8 cellular contexts compared by ENCODE assay signal in the genomic region with DNA sequence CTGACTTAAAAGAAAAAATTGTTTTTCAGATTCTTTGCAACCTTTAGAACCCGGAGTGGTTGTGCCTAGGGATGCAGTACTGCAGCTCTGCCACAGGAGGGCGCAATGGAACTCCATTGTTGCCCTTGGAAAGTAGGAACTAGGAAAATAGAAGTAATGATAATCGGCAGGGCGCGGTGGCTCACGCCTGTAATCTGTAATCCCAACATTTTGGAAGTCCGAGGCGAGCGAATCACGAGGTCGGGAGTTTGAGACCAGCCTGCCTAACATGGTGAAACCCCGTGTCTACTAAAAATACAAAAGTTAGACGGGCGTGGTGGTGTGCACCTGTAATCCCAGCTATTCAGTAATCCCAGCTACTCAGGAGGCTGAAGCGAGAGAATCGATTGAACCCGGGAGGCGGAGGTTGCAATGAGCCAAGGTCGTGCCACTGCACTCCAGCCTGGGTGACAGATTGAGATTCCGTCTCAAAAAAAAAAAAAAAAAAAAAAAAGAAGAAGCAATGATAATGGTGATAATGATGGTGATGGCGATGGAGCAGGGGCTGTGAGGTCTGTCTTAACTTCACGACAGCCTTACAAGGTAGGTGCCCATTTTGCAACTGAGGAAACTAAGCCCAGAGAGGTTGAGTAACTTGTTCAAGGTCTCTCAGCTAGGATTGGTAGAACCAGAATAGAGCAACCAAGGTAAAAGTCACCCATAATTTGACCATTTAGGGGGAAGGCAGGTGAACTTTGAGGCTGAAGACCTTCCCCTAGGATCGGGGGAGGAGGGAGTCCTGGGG. TPM values are rescaled to one million over a fixed set of nuclear protein-coding genes. Genes with fewer than 3 reads are reported as not detected.
DNase-seq lines count a peak whose midpoint lies in the region; ATAC-seq and TF ChIP-seq lines count a peak whose summit lies in the region.

No MANE protein-coding gene starts in this region.

- no peaks in the 10 kb centered on the region for H3K79me2 ChIP-seq in OCI-LY7 (ENCODE audit: insufficient read depth, low read depth, low read length)
- no peaks in the 10 kb centered on the region for H3K79me2 ChIP-seq in parathyroid adenoma

- H3K9me2 ChIP-seq in OCI-LY7 (ENCODE audit: insufficient read depth, low read length) = no peaks in the 10 kb centered on the region

- H3K9ac ChIP-seq in parathyroid adenoma = no peak overlapping the region

- H4K20me1 ChIP-seq in OCI-LY7 (ENCODE audit: insufficient read depth, low read length) = no peaks in the 10 kb centered on the region

- no peak overlapping the region for H3K4me2 ChIP-seq in OCI-LY7 (ENCODE audit: low read length)
- no peak overlapping the region for H3K4me2 ChIP-seq in parathyroid adenoma (ENCODE audit: low read length)

- POLR2A ChIA-PET in OCI-LY7 (lab: Charles Lee) = interaction anchor here (0.7 kb wide), 2 partner anchors 19 to 30 kb away, joined by 5 read pairs; no protein-coding TSS in a partner anchor

- H2AFZ ChIP-seq in OCI-LY7 (ENCODE audit: low read length) = no peak overlapping the region
- no peak overlapping the region for H2AFZ ChIP-seq in parathyroid adenoma

- peak; percentile 94 for TF ChIP-seq CTCF in OCI-LY7 (conservative IDR thresholded peaks at IDR 0.05; ENCODE audit: low read length)
- peak; percentile 72 for TF ChIP-seq CTCF in parathyroid adenoma (IDR thresholded peaks at IDR 0.05)

- CTCF ChIA-PET in OCI-LY7 (lab: Charles Lee; ENCODE audit: unreplicated experiment) = no interaction called here

- no TSS peak for BruUV-seq in OCI-LY7 (replicated peaks; lab: Mats Ljungman, UMichigan)

- H3K9me3 ChIP-seq in OCI-LY7 (ENCODE audit: low read length) (no peaks in the 10 kb centered on the region), parathyroid adenoma (ENCODE audit: control insufficient read depth, low read length) (no peaks in the 10 kb centered on the region)

- no peaks in the 10 kb centered on the region for H3K27me3 ChIP-seq in parathyroid adenoma (ENCODE audit: control insufficient read depth, insufficient read depth, low read length)

- DNase-seq in NCI-H82 (lab: John Stamatoyannopoulos, UW) = peak; percentile 47
- no peak for DNase-seq in NCI-H82 treated with DMSO at 0.1 percent for 48 hours (lab: John Stamatoyannopoulos, UW; ENCODE audit: unreplicated experiment)
- peak; percentile 43 for DNase-seq in OCI-LY7 (ENCODE audit: low spot score)
- DNase-seq in activated T-cell treated with anti-CD3 and anti-CD28 coated beads, Interleukin-2, amount 50 U/mL, for 1 hour = peak; percentile 68
- DNase-seq in fibroblast of peridontal ligament (ENCODE audit: extremely low read depth) = peak; percentile 23

- ATAC-seq in HG02588 (IDR thresholded peaks at IDR 0.05; ENCODE audit: unreplicated experiment) (no peak), HG02571 (IDR thresholded peaks at IDR 0.05; ENCODE audit: unreplicated experiment) (no peak)

- H3K27ac ChIP-seq in OCI-LY7 (ENCODE audit: low read depth, low read length, poor library complexity, severe bottlenecking) (no peak overlapping the region), parathyroid adenoma (no peak overlapping the region)

- no peak overlapping the region for H3K4me3 ChIP-seq in OCI-LY7 (ENCODE audit: low read depth, low read length, poor library complexity, severe bottlenecking)
- H3K4me3 ChIP-seq in parathyroid adenoma (ENCODE audit: low read depth, low read length) = no peak overlapping the region

- H3K4me1 ChIP-seq in OCI-LY7 (ENCODE audit: insufficient read depth, low read length, poor library complexity, severe bottlenecking) (no peaks in the 10 kb centered on the region), parathyroid adenoma (no peaks in the 10 kb centered on the region)

- intact Hi-C loops in OCI-LY7 (cut with micrococcal nuclease; ENCODE audit: unreplicated experiment) = no loop called here

- no peaks in the 10 kb centered on the region for H3K36me3 ChIP-seq in OCI-LY7 (ENCODE audit: insufficient read depth, low read length)
- no peaks in the 10 kb centered on the region for H3K36me3 ChIP-seq in parathyroid adenoma (ENCODE audit: control insufficient read depth, insufficient read depth, low read length)

RNA-seq across cellular contexts. Expression of a gene that starts 5.5 kb away (rescaled TPM):
- not detected in 2 replicates for total RNA-seq in OCI-LY7 (2014; rRNA removed; shearing (Covaris generic))
- not detected in 2 replicates for total RNA-seq in OCI-LY7 (2022)

RNA-seq across cellular contexts. Expression of a gene that starts 14.4 kb away (rescaled TPM):
- not detected in 2 replicates for total RNA-seq in OCI-LY7 (2014; rRNA removed; shearing (Covaris generic))
- not detected in 2 replicates for total RNA-seq in OCI-LY7 (2022)

RNA-seq across cellular contexts. Expression of a gene that starts 38.8 kb away (rescaled TPM):
- total RNA-seq in OCI-LY7 (2014; rRNA removed; shearing (Covaris generic)) = 5.1 and 8.8 TPM in 2 replicates
- total RNA-seq in OCI-LY7 (2022) = 14.9 and 18.4 TPM in 2 replicates
